Comparison of ENCODE assay signal across 8 cellular contexts in genomic region chr22:23858484-23858815, GRCh38. TPM values are rescaled to one million over a fixed set of nuclear protein-coding genes. Genes with fewer than 3 reads are reported as not detected.
DNase-seq lines count a peak whose midpoint lies in the region; ATAC-seq and TF ChIP-seq lines count a peak whose summit lies in the region.

No MANE protein-coding gene starts in this region.

- no peak for DNase-seq in stimulated activated effector memory CD8-positive, alpha-beta T cell treated with anti-CD3 and anti-CD28 coated beads, Interleukin-12 subunit alpha, Interleukin-12 subunit beta, amount 100 ng/mL, for 72 hours (ENCODE audit: low spot score in 2 of 2)
- DNase-seq in LoVo (ENCODE audit: low spot score), result no peak
- no peak for DNase-seq in GDM1 (lab: John Stamatoyannopoulos, UW)
- no peak for DNase-seq in NCI-H2227 (lab: John Stamatoyannopoulos, UW; ENCODE audit: unreplicated experiment)

- H3K36me3 Mint-ChIP-seq in activated T-helper 17 cell treated with anti-CD3 and anti-CD28 coated beads, Interleukin-2, amount 50 U/mL, for 72 hours (ENCODE audit: low read depth), result no peaks in the 10 kb centered on the region
- H3K36me3 Mint-ChIP-seq in stimulated activated effector memory CD8-positive, alpha-beta T cell treated with anti-CD3 and anti-CD28 coated beads, Interleukin-12 subunit alpha, Interleukin-12 subunit beta, amount 100 ng/mL, for 72 hours, result peaks cover 17% of the 10 kb centered on the region

- H3K27ac Mint-ChIP-seq in activated T-helper 17 cell treated with anti-CD3 and anti-CD28 coated beads, Interleukin-2, amount 50 U/mL, for 72 hours, result peak overlapping the region; percentile 88
- H3K27ac Mint-ChIP-seq in stimulated activated effector memory CD8-positive, alpha-beta T cell treated with anti-CD3 and anti-CD28 coated beads, Interleukin-12 subunit alpha, Interleukin-12 subunit beta, amount 100 ng/mL, for 72 hours, result peak overlapping the region; percentile 95

- peak overlapping the region; percentile 82 for H3K9ac ChIP-seq in iPS-18a (ENCODE audit: low read length)

- POLR2A ChIA-PET in HEK293 (lab: Yijun Ruan, JAX), result interaction anchor here (0.5 to 1.7 kb wide), 6 partner anchors 9 to 239 kb away, joined by 3 to 61 read pairs (median 6); partner anchors contain the start of gene MIF

- peak overlapping the region; percentile 93 for H3K4me3 Mint-ChIP-seq in activated T-helper 17 cell treated with anti-CD3 and anti-CD28 coated beads, Interleukin-2, amount 50 U/mL, for 72 hours
- peak overlapping the region; percentile 89 for H3K4me3 Mint-ChIP-seq in stimulated activated effector memory CD8-positive, alpha-beta T cell treated with anti-CD3 and anti-CD28 coated beads, Interleukin-12 subunit alpha, Interleukin-12 subunit beta, amount 100 ng/mL, for 72 hours

- no peaks in the 10 kb centered on the region for H3K36me3 ChIP-seq in HEK293 (ENCODE audit: control insufficient read depth in 2 of 2, insufficient read depth in 1 of 2, low read length in 2 of 2)
- H3K36me3 ChIP-seq in iPS-18a (ENCODE audit: control insufficient read depth, low read depth, low read length), result no peaks in the 10 kb centered on the region

- no peak for TF ChIP-seq CTCF in HEK293 (tag by site-specific recombination; IDR thresholded peaks at IDR 0.05)

- no peaks in the 10 kb centered on the region for H3K9me3 Mint-ChIP-seq in activated T-helper 17 cell treated with anti-CD3 and anti-CD28 coated beads, Interleukin-2, amount 50 U/mL, for 72 hours
- H3K9me3 Mint-ChIP-seq in stimulated activated effector memory CD8-positive, alpha-beta T cell treated with anti-CD3 and anti-CD28 coated beads, Interleukin-12 subunit alpha, Interleukin-12 subunit beta, amount 100 ng/mL, for 72 hours, result no peaks in the 10 kb centered on the region

- CTCF ChIA-PET in HEK293 (lab: Yijun Ruan, JAX), result interaction anchor here (0.5 to 2.4 kb wide), 11 partner anchors 9 to 472 kb away, joined by 3 to 25 read pairs (median 3); partner anchors contain the start of genes CHCHD10 and MIF

- H3K27me3 Mint-ChIP-seq in activated T-helper 17 cell treated with anti-CD3 and anti-CD28 coated beads, Interleukin-2, amount 50 U/mL, for 72 hours, result no peaks in the 10 kb centered on the region

- ATAC-seq in activated T-helper 17 cell treated with anti-CD3 and anti-CD28 coated beads, Interleukin-2, amount 50 U/mL, for 72 hours (replicated peaks), result no peak
- no peak for ATAC-seq in stimulated activated effector memory CD8-positive, alpha-beta T cell treated with anti-CD3 and anti-CD28 coated beads, Interleukin-12 subunit alpha, Interleukin-12 subunit beta, amount 100 ng/mL, for 72 hours
- ATAC-seq in GM18861 (IDR thresholded peaks at IDR 0.05; ENCODE audit: unreplicated experiment), result no peak

- H3K9me3 ChIP-seq in HEK293 (ENCODE audit: control insufficient read depth, insufficient read depth, low read depth, low read length), result no peaks in the 10 kb centered on the region
- no peaks in the 10 kb centered on the region for H3K9me3 ChIP-seq in iPS-18a (ENCODE audit: control insufficient read depth, low read depth, low read length)

- no peaks in the 10 kb centered on the region for H3K27me3 ChIP-seq in iPS-18a (ENCODE audit: control insufficient read depth, insufficient read depth, low read length)

- peaks cover 11% of the 10 kb centered on the region for H3K4me1 Mint-ChIP-seq in activated T-helper 17 cell treated with anti-CD3 and anti-CD28 coated beads, Interleukin-2, amount 50 U/mL, for 72 hours
- peaks cover 32% of the 10 kb centered on the region for H3K4me1 Mint-ChIP-seq in stimulated activated effector memory CD8-positive, alpha-beta T cell treated with anti-CD3 and anti-CD28 coated beads, Interleukin-12 subunit alpha, Interleukin-12 subunit beta, amount 100 ng/mL, for 72 hours

- peak overlapping the region; percentile 87 for H3K27ac ChIP-seq in HEK293 (ENCODE audit: extremely low read depth, low read depth, low read length)
- H3K27ac ChIP-seq in iPS-18a (ENCODE audit: low read length), result no peak overlapping the region

- H3K4me3 ChIP-seq in HEK293 (ENCODE audit: low read depth, low read length) (peak overlapping the region; percentile 64), iPS-18a (ENCODE audit: low read length) (peak overlapping the region; percentile 97)

- H3K4me1 ChIP-seq in HEK293 (ENCODE audit: control insufficient read depth, insufficient read depth, low read length) (peaks cover 7% of the 10 kb centered on the region; the same call in 1 of the 2 replicates), iPS-18a (ENCODE audit: control insufficient read depth, low read depth, low read length) (peaks cover 7% of the 10 kb centered on the region)

TF ChIP-seq in HEK293, 187 proteins besides CTCF, POLR2A, EP300 and RAD21:
- TF ChIP-seq MEIS1 (CRISPR knock-in tag; IDR thresholded peaks at IDR 0.05; ENCODE audit: borderline replicate concordance) (no peak), ZNF24 (tag by site-specific recombination; IDR thresholded peaks at IDR 0.05) (no peak), GLI4 (tag by site-specific recombination; IDR thresholded peaks at IDR 0.05) (no peak), GLIS2 (tag by site-specific recombination; IDR thresholded peaks at IDR 0.05) (no peak), ZNF335 (tag by site-specific recombination; conservative IDR thresholded peaks at IDR 0.05) (no peak), OSR2 (tag by site-specific recombination; IDR thresholded peaks at IDR 0.05) (no peak), ZNF350 (tag by site-specific recombination; IDR thresholded peaks at IDR 0.05) (no peak), HOXD13 (CRISPR knock-in tag; IDR thresholded peaks at IDR 0.05; ENCODE audit: borderline replicate concordance) (no peak), ZNF837 (tag by site-specific recombination; IDR thresholded peaks at IDR 0.05) (no peak), ZNF132 (tag by site-specific recombination; IDR thresholded peaks at IDR 0.05; ENCODE audit: borderline replicate concordance) (no peak), BCL6B (tag by site-specific recombination; IDR thresholded peaks at IDR 0.05) (no peak), ZSCAN4 (tag by site-specific recombination; IDR thresholded peaks at IDR 0.05) (no peak), ZNF621 (tag by site-specific recombination; IDR thresholded peaks at IDR 0.05) (no peak), ZNF704 (tag by site-specific recombination; IDR thresholded peaks at IDR 0.05) (no peak), ZNF157 (tag by site-specific recombination; IDR thresholded peaks at IDR 0.05) (no peak), ZNF2 (tag by site-specific recombination; IDR thresholded peaks at IDR 0.05) (no peak), ZNF341 (tag by site-specific recombination; IDR thresholded peaks at IDR 0.05; ENCODE audit: low read depth) (no peak), ZNF146 (tag by site-specific recombination; IDR thresholded peaks at IDR 0.05) (no peak), ZNF747 (tag by site-specific recombination; IDR thresholded peaks at IDR 0.05) (no peak)
TF ChIP-seq in HEK293: peak in this region for 0.

RNA-seq across cellular contexts. Expression of gene SLC2A11, which starts 0.8 kb away (rescaled TPM):
- total RNA-seq in activated T-helper 17 cell treated with anti-CD3 and anti-CD28 coated beads, Interleukin-2, amount 50 U/mL, for 72 hours, result 1 to 10 TPM; 3.8 to 5.9 TPM

RNA-seq across cellular contexts. Expression of gene DERL3, which starts 19.6 kb away (rescaled TPM):
- total RNA-seq in activated T-helper 17 cell treated with anti-CD3 and anti-CD28 coated beads, Interleukin-2, amount 50 U/mL, for 72 hours, result 1 to 10 TPM; 5.0 to 9.3 TPM

RNA-seq across cellular contexts. Expression of gene MIF, which starts 35.7 kb away (rescaled TPM):
- 1,000 to 10,000 TPM; 1,250 to 1,556 TPM for total RNA-seq in activated T-helper 17 cell treated with anti-CD3 and anti-CD28 coated beads, Interleukin-2, amount 50 U/mL, for 72 hours
